In the genomic region with DNA sequence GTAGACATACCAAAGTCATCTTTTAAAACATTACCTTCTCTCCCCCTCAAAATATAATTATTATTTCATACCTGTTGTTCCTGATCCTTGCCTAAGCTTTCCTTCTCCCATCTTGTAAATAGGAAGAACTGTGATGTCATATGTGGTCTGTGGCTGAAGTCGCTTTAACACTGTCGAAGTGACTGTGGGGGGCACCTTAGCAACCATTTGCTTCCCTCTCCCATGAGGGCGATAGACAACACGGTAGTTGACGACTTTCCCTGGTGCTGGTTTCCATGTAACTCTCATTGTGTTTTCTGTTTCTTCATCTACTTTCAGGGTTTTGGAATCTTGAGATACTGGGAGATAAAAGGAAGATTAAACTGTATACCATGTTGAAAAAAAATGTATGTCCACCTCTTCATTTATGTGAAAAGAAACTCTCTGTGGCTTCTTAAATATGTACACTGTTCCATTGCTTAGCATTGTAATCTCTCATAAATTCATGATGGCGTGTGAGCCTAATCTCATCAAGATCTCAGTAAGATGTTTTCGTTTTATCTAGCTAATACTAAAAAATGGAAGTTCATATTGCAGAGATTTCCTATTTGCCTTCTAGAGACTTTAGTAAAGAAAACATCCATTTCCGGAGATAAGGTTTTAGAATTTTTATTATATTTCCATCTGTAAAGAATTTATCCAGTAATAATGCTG, we compare ENCODE assay signal across 26 cellular contexts. TPM values are rescaled to one million over a fixed set of nuclear protein-coding genes. Genes with fewer than 3 reads are reported as not detected.
"Had no signal": no experiment of that assay in that cellular context is flagged by ENCODE, and none has a peak within 500 bp of the region (broad histone marks: within the 10 kb centered on the region; RNA-seq: fewer than 3 reads in every experiment).

No MANE protein-coding gene starts in this region.

- H3K4me1 Mint-ChIP-seq: endodermal cell; memory B cell; naive thymus-derived CD4-positive, alpha-beta T cell; neural progenitor cell; stimulated activated naive B cell treated with anti-CD40 and anti-IgM and Interleukin-4, amounts not matched to agents 10 μg/mL and 1 μg/mL and 100 μg/mL, for 72 hours had no signal

- H3K36me3 ChIP-seq: colonic mucosa, lower lobe of right lung, neural progenitor cell, prostate gland, spleen, thoracic aorta, transverse colon had no signal

- H3K27me3 ChIP-seq: colonic mucosa, esophagus muscularis mucosa, neural progenitor cell, sigmoid colon, spleen, transverse colon had no signal

- FAIRE-seq: keratinocyte had no signal

- H3K4me1 ChIP-seq: colonic mucosa, lower lobe of right lung, neural progenitor cell, prostate gland, spleen, transverse colon had no signal

- H3K9ac ChIP-seq: neural progenitor cell had no signal

- H3K27ac ChIP-seq: colonic mucosa, lower lobe of right lung, neural progenitor cell, prostate gland, sigmoid colon, spleen, thoracic aorta, transverse colon had no signal

- H3K9me3 Mint-ChIP-seq: dendritic cell treated with granulocyte-macrophage colony-stimulating factor and Interleukin-4, amounts not matched to agents 40 ng/mL and 50 ng/mL, for 4 days; endodermal cell; memory B cell; naive thymus-derived CD4-positive, alpha-beta T cell; nephron; neural progenitor cell; stimulated activated naive B cell treated with anti-CD40 and anti-IgM and Interleukin-4, amounts not matched to agents 10 μg/mL and 1 μg/mL and 100 μg/mL, for 72 hours; stimulated activated naive CD8-positive, alpha-beta T cell treated with anti-CD3 and anti-CD28 coated beads, Interleukin-15, Interleukin-2, amounts not matched to agents 100 ng/mL and 50 ng/mL, for 24 hours had no signal

- DNase-seq: central memory CD4-positive, alpha-beta T cell; colonic mucosa; effector CD8-positive, alpha-beta T cell; endodermal cell; foreskin melanocyte; hypothalamus; left ventricle myocardium superior; lower lobe of right lung; midbrain; naive thymus-derived CD4-positive, alpha-beta T cell; right cardiac atrium; sigmoid colon; spleen; stimulated activated CD4-positive, alpha-beta T cell treated with anti-CD3 and anti-CD28 coated beads, Interleukin-15, amount 100 ng/mL, for 24 hours; stimulated activated CD4-positive, alpha-beta T cell treated with anti-CD3 and anti-CD28 coated beads, Interleukin-2, amount 100 ng/mL, for 48 hours; stimulated activated naive B cell treated with anti-CD40 and anti-IgM and Interleukin-4, amounts not matched to agents 10 μg/mL and 1 μg/mL and 100 μg/mL, for 72 hours; transverse colon had no signal

- H3K4me3 Mint-ChIP-seq: dendritic cell treated with granulocyte-macrophage colony-stimulating factor and Interleukin-4, amounts not matched to agents 40 ng/mL and 50 ng/mL, for 4 days; endodermal cell; memory B cell; naive thymus-derived CD4-positive, alpha-beta T cell; nephron; neural progenitor cell; stimulated activated naive B cell treated with anti-CD40 and anti-IgM and Interleukin-4, amounts not matched to agents 10 μg/mL and 1 μg/mL and 100 μg/mL, for 72 hours; stimulated activated naive CD8-positive, alpha-beta T cell treated with anti-CD3 and anti-CD28 coated beads, Interleukin-15, Interleukin-2, amounts not matched to agents 100 ng/mL and 50 ng/mL, for 24 hours had no signal

- H3K4me3 ChIP-seq: colonic mucosa, esophagus muscularis mucosa, lower lobe of right lung, neural progenitor cell, prostate gland, sigmoid colon, spleen, thoracic aorta, transverse colon had no signal

- H3K9me3 ChIP-seq: colonic mucosa, esophagus muscularis mucosa, lower lobe of right lung, prostate gland, sigmoid colon, spleen, thoracic aorta, transverse colon had no signal

- H3K36me3 Mint-ChIP-seq: memory B cell; naive thymus-derived CD4-positive, alpha-beta T cell; neural progenitor cell; stimulated activated naive B cell treated with anti-CD40 and anti-IgM and Interleukin-4, amounts not matched to agents 10 μg/mL and 1 μg/mL and 100 μg/mL, for 72 hours had no signal

- H3K4me2 ChIP-seq: neural progenitor cell had no signal

- H2AFZ ChIP-seq: neural progenitor cell had no signal

- H3K27me3 Mint-ChIP-seq: dendritic cell treated with granulocyte-macrophage colony-stimulating factor and Interleukin-4, amounts not matched to agents 40 ng/mL and 50 ng/mL, for 4 days had no signal

- H3K27ac Mint-ChIP-seq: dendritic cell treated with granulocyte-macrophage colony-stimulating factor and Interleukin-4, amounts not matched to agents 40 ng/mL and 50 ng/mL, for 4 days; endodermal cell; memory B cell; naive thymus-derived CD4-positive, alpha-beta T cell; nephron; neural progenitor cell; stimulated activated naive B cell treated with anti-CD40 and anti-IgM and Interleukin-4, amounts not matched to agents 10 μg/mL and 1 μg/mL and 100 μg/mL, for 72 hours; stimulated activated naive CD8-positive, alpha-beta T cell treated with anti-CD3 and anti-CD28 coated beads, Interleukin-15, Interleukin-2, amounts not matched to agents 100 ng/mL and 50 ng/mL, for 24 hours had no signal

RNA-seq across cellular contexts. Expression of a gene that starts 49.5 kb away (rescaled TPM):
- polyA plus RNA-seq: naive thymus-derived CD4-positive, alpha-beta T cell had no signal
